In genomic region chr6:106488494-106489369, GRCh38 we compare ENCODE assay signal across 18 cellular contexts.
A peak's percentile ranks its signal among the peaks of the same experiment; 100 is the strongest.
DNase-seq lines count a peak whose midpoint lies in the region; ATAC-seq and TF ChIP-seq lines count a peak whose summit lies in the region.
"Had no signal": no experiment of that assay in that cellular context is flagged by ENCODE, and none has a peak within 500 bp of the region (broad histone marks: within the 10 kb centered on the region; RNA-seq: fewer than 3 reads in every experiment).

No MANE protein-coding gene starts in this region.

- no peak overlapping the region for H3K4me3 Mint-ChIP-seq in CD4-positive, alpha-beta memory T cell
- H3K4me3 Mint-ChIP-seq: H9; naive thymus-derived CD8-positive, alpha-beta T cell; type B pancreatic cell had no signal

- no peaks in the 10 kb centered on the region for H3K9me3 Mint-ChIP-seq in CD4-positive, alpha-beta memory T cell
- H3K9me3 Mint-ChIP-seq: H9, type B pancreatic cell had no signal

- H3K9me3 ChIP-seq in CD4-positive, alpha-beta memory T cell (ENCODE audit: control insufficient read depth in 1 of 2, low read length in 2 of 2) = no peaks in the 10 kb centered on the region
- H3K9me3 ChIP-seq: stomach had no signal

- H3K4me3 ChIP-seq in astrocyte of the spinal cord (ENCODE audit: low read depth, low read length) = no peak overlapping the region
- no peak overlapping the region for H3K4me3 ChIP-seq in CD4-positive, alpha-beta memory T cell (ENCODE audit: low read length in 2 of 2)
- H3K4me3 ChIP-seq: stomach had no signal

- no peaks in the 10 kb centered on the region for H3K4me1 Mint-ChIP-seq in CD4-positive, alpha-beta memory T cell

- no peak overlapping the region for H3K27ac Mint-ChIP-seq in CD4-positive, alpha-beta memory T cell
- H3K27ac Mint-ChIP-seq: H9, type B pancreatic cell had no signal

- no peak for TF ChIP-seq CTCF in astrocyte of the spinal cord (IDR thresholded peaks at IDR 0.05; ENCODE audit: low read depth, low read length)

- no peaks in the 10 kb centered on the region for H3K27me3 ChIP-seq in CD4-positive, alpha-beta memory T cell (ENCODE audit: insufficient read depth, low read length)

- H3K36me3 ChIP-seq in CD4-positive, alpha-beta memory T cell (ENCODE audit: insufficient read depth, low read length) = no peaks in the 10 kb centered on the region
- H3K36me3 ChIP-seq: stomach had no signal

- H3K27ac ChIP-seq in CD4-positive, alpha-beta memory T cell (ENCODE audit: low read depth, low read length) = no peak overlapping the region
- H3K27ac ChIP-seq: stomach had no signal

- no peaks in the 10 kb centered on the region for H3K4me1 ChIP-seq in CD4-positive, alpha-beta memory T cell (ENCODE audit: insufficient read depth, low read length)
- H3K4me1 ChIP-seq: stomach had no signal

- no peak for ATAC-seq in HG03354 (IDR thresholded peaks at IDR 0.05; ENCODE audit: poor library complexity, severe bottlenecking, unreplicated experiment)
- ATAC-seq in GM21423 (IDR thresholded peaks at IDR 0.05; ENCODE audit: unreplicated experiment) = no peak
- ATAC-seq: naive thymus-derived CD8-positive, alpha-beta T cell had no signal

- peaks cover 1 to 3% of the 10 kb centered on the region in 2 donors for H3K27me3 Mint-ChIP-seq in CD4-positive, alpha-beta memory T cell

- H3K36me3 Mint-ChIP-seq in CD4-positive, alpha-beta memory T cell = no peaks in the 10 kb centered on the region
- H3K36me3 Mint-ChIP-seq: naive thymus-derived CD8-positive, alpha-beta T cell; type B pancreatic cell had no signal

- POLR2A ChIA-PET in CD4-positive, alpha-beta memory T cell (lab: Charles Lee; ENCODE audit: partially characterized antibody) = no interaction called here

- DNase-seq in EL (peak; percentile 29), M059J (ENCODE audit: low read depth) (peak; percentile 49), astrocyte of the spinal cord (ENCODE audit: low read depth, low spot score) (peak; percentile 73), kidney tubule cell (ENCODE audit: low spot score) (peak; percentile 53)
- DNase-seq in CD4-positive, alpha-beta memory T cell = no peak
- no peak for DNase-seq in stimulated activated CD4-positive, alpha-beta T cell treated with anti-CD3 and anti-CD28 coated beads, Interleukin-15, amount 100 ng/mL, for 24 hours
- DNase-seq: activated CD4-positive, alpha-beta T cell treated with anti-CD3 and anti-CD28 coated beads, Interleukin-2, amount 50 U/mL, for 1 hour; amniotic stem cell; H9; hypothalamus; mesendoderm; naive thymus-derived CD8-positive, alpha-beta T cell; NCI-H1930; stomach; SW 1271 had no signal

- in situ Hi-C loops in astrocyte of the spinal cord (cut with HindIII; ENCODE audit: low sequenced_read_pairs) = no loop called here

- intact Hi-C loops in CD4-positive, alpha-beta memory T cell (cut with micrococcal nuclease) = no loop called here

- CTCF ChIA-PET in CD4-positive, alpha-beta memory T cell (lab: Charles Lee; ENCODE audit: partially characterized antibody) = no interaction called here

Comparison
In these comparisons a context has a peak if more than half of its experiments do, and no peak if none do; other contexts are left out.
1. DNase-seq: peak in EL (single experiment), M059J (single experiment), astrocyte of the spinal cord (single experiment) and kidney tubule cell (single experiment); none in CD4-positive, alpha-beta memory T cell (0 of 5) and stimulated activated CD4-positive, alpha-beta T cell treated with anti-CD3 and anti-CD28 coated beads, Interleukin-15, amount 100 ng/mL, for 24 hours (single experiment).